In genomic region chr9:137027369-137028012, GRCh38 we compare ENCODE assay signal across 8 cellular contexts. TPM values are rescaled to one million over a fixed set of nuclear protein-coding genes. Genes with fewer than 3 reads are reported as not detected.
DNase-seq lines count a peak whose midpoint lies in the region; ATAC-seq and TF ChIP-seq lines count a peak whose summit lies in the region.

No MANE protein-coding gene starts in this region.

- H3K27ac Mint-ChIP-seq in osteocyte (ENCODE audit: unreplicated experiment) = peak overlapping the region; percentile 7

- no peaks in the 10 kb centered on the region for H3K27me3 Mint-ChIP-seq in osteocyte (ENCODE audit: unreplicated experiment)

- no peak for ATAC-seq in HG03469 (IDR thresholded peaks at IDR 0.05; ENCODE audit: unreplicated experiment)

- H3K4me1 Mint-ChIP-seq in osteocyte (ENCODE audit: unreplicated experiment) = peaks cover 12% of the 10 kb centered on the region

- peak; percentile 18 for DNase-seq in RPMI7951 (ENCODE audit: low read depth)
- no peak for DNase-seq in epithelial cell of proximal tubule (ENCODE audit: low read depth)
- no peak for DNase-seq in osteocyte (ENCODE audit: extremely low spot score, unreplicated experiment)
- DNase-seq in lower leg skin (ENCODE audit: low spot score in 2 of 2) = no peak
- no peak for DNase-seq in NCI-H446 (lab: John Stamatoyannopoulos, UW)
- no peak for DNase-seq in erythroblast (lab: John Stamatoyannopoulos, UW)

- 15 to 40% methylated on average over 9 to 20 of the region's 53 CpGs for WGBS in lower leg skin, 2 donors

- H3K36me3 Mint-ChIP-seq in osteocyte (ENCODE audit: unreplicated experiment) = no peaks in the 10 kb centered on the region

- peak overlapping the region; percentile 77 for H3K4me3 Mint-ChIP-seq in osteocyte (ENCODE audit: unreplicated experiment)

- H3K36me3 ChIP-seq in ES-I3 (ENCODE audit: insufficient read depth, low read length) = no peaks in the 10 kb centered on the region

- intact Hi-C loops in lower leg skin (cut with DNase I; ENCODE audit: low total_unique reads) = no loop called here

- H3K9ac ChIP-seq in ES-I3 (ENCODE audit: low read depth, low read length) = peak overlapping the region; percentile 15; the same call in 1 of the 2 replicates

- no peaks in the 10 kb centered on the region; the same call in 1 of the 2 replicates for H3K4me1 ChIP-seq in ES-I3 (ENCODE audit: insufficient read depth, low read length)

- H3K9me3 ChIP-seq in ES-I3 (ENCODE audit: control insufficient read depth, insufficient read depth, low read length) = no peaks in the 10 kb centered on the region

- TF ChIP-seq CTCF in epithelial cell of proximal tubule (conservative IDR thresholded peaks at IDR 0.05; ENCODE audit: low read depth, low read length) = no peak
- TF ChIP-seq CTCF in osteocyte (IDR thresholded peaks at IDR 0.05) = no peak
- TF ChIP-seq CTCF in lower leg skin (IDR thresholded peaks at IDR 0.05) = no peak

- peak overlapping the region; percentile 56 for H3K4me3 ChIP-seq in epithelial cell of proximal tubule (ENCODE audit: low read depth, low read length)
- no peak overlapping the region for H3K4me3 ChIP-seq in lower leg skin (ENCODE audit: low read depth, poor library complexity, severe bottlenecking)

- no peaks in the 10 kb centered on the region for H3K9me3 Mint-ChIP-seq in osteocyte (ENCODE audit: unreplicated experiment)

- TF ChIP-seq POLR2A in lower leg skin (IDR thresholded peaks at IDR 0.05) = no peak
- no peak for TF ChIP-seq POLR2A in erythroblast (IDR thresholded peaks at IDR 0.05; ENCODE audit: low read length)

RNA-seq across cellular contexts. Expression of gene ABCA2, which starts 0.5 kb away (rescaled TPM):
- total RNA-seq in RPMI7951 (2014; rRNA removed; shearing (Covaris generic)) = 4.1 and 10.8 TPM in 2 replicates
- total RNA-seq in epithelial cell of proximal tubule (3.0 and 7.6 TPM in 2 replicates), osteocyte (47.6 and 55.1 TPM in 2 replicates), lower leg skin (10 to 100 TPM; 18.2 to 27.6 (median 23.7) TPM)

RNA-seq across cellular contexts. Expression of gene FUT7, which starts 4.4 kb away (rescaled TPM):
- not detected in 2 replicates for total RNA-seq in RPMI7951 (2014; rRNA removed; shearing (Covaris generic))
- total RNA-seq in epithelial cell of proximal tubule (not detected in 2 replicates), osteocyte (0.13 TPM in 1 of 2 replicates, not detected in the other), lower leg skin (under 1 TPM in 2 of 4 donors, not detected in 2; 0.22 to 0.39 TPM)

RNA-seq across cellular contexts. Expression of gene NPDC1, which starts 18.5 kb away (rescaled TPM):
- total RNA-seq in RPMI7951 (2014; rRNA removed; shearing (Covaris generic)) = 0.60 and 1.6 TPM in 2 replicates
- total RNA-seq in epithelial cell of proximal tubule (19.7 and 47.7 TPM in 2 replicates), osteocyte (84.4 and 91.0 TPM in 2 replicates), lower leg skin (10 to 100 TPM; 29.1 to 63.9 (median 56.1) TPM)

RNA-seq across cellular contexts. Expression of gene ENTPD2, which starts 26.4 kb away (rescaled TPM):
- total RNA-seq in RPMI7951 (2014; rRNA removed; shearing (Covaris generic)) = not detected in 2 replicates
- total RNA-seq in epithelial cell of proximal tubule = 0.87 TPM in 1 of 2 replicates, not detected in the other
- total RNA-seq in osteocyte = 0.46 TPM in 1 of 2 replicates, not detected in the other
- total RNA-seq in lower leg skin = 10 to 100 TPM; 10.1 to 14.7 (median 12.1) TPM

RNA-seq across cellular contexts. Expression of gene CLIC3, which starts 31.1 kb away (rescaled TPM):
- total RNA-seq in RPMI7951 (2014; rRNA removed; shearing (Covaris generic)) = 0.68 and 1.7 TPM in 2 replicates
- total RNA-seq in epithelial cell of proximal tubule = 2.2 and 2.4 TPM in 2 replicates
- total RNA-seq in osteocyte = 0.52 TPM in 1 of 2 replicates, not detected in the other
- total RNA-seq in lower leg skin = 100 to 1,000 TPM; 114 to 328 (median 163) TPM
